In genomic region chr13:46850214-46850613, GRCh38 we compare ENCODE assay signal across 14 cellular contexts. TPM values are rescaled to one million over a fixed set of nuclear protein-coding genes. Genes with fewer than 3 reads are reported as not detected.
"Had no signal": no experiment of that assay in that cellular context is flagged by ENCODE, and none has a peak within 500 bp of the region (broad histone marks: within the 10 kb centered on the region; RNA-seq: fewer than 3 reads in every experiment).

No MANE protein-coding gene starts in this region.

- ATAC-seq: activated CD4-positive, CD25-positive, alpha-beta regulatory T cell treated with anti-CD3 and anti-CD28 coated beads, Interleukin-2, amount 50 U/mL, for 24 hours; natural killer cell treated with Interleukin-12 subunit alpha and Interleukin-12 subunit beta and Interleukin-15 and Interleukin-18, amount 100 ng/mL, for 72 hours; stimulated activated memory B cell treated with anti-CD40 and anti-IgM and Interleukin-4, amounts not matched to agents 10 μg/mL and 1 μg/mL and 100 μg/mL, for 72 hours had no signal

- DNase-seq: activated naive CD4-positive, alpha-beta T cell; anterior cingulate cortex; effector memory CD4-positive, alpha-beta T cell; head of caudate nucleus; immature natural killer cell; stimulated activated CD4-positive, alpha-beta T cell treated with anti-CD3 and anti-CD28 coated beads, Interleukin-12 subunit alpha, Interleukin-12 subunit beta, amount 100 ng/mL, for 4 hours; thyroid gland had no signal

- FAIRE-seq: frontal cortex had no signal

- H3K4me1 ChIP-seq: thyroid gland had no signal

- H3K9me3 ChIP-seq: thyroid gland had no signal

- H3K4me3 ChIP-seq: thyroid gland had no signal

- H3K27me3 ChIP-seq: thyroid gland had no signal

- H3K27ac ChIP-seq: thyroid gland had no signal

- H3K36me3 ChIP-seq: thyroid gland had no signal

RNA-seq across cellular contexts. Expression of gene HTR2A, which starts 46.6 kb away (rescaled TPM):
- total RNA-seq: activated CD8-positive, alpha-beta memory T cell treated with anti-CD3 and anti-CD28 coated beads for 36 hours; activated T-helper 1 cell treated with anti-CD3 and anti-CD28 coated beads, Interleukin-12 subunit alpha, Interleukin-12 subunit beta, Interleukin-2, Interleukin-4 antibody, amounts not matched to agents 30 ng/mL and 10 ng/mL and 1 ng/mL, durations not matched to agents 14 hours and 24 hours and 36 hours; natural killer cell treated with Interleukin-12 subunit alpha and Interleukin-12 subunit beta and Interleukin-15 and Interleukin-18, amount 100 ng/mL, for 72 hours; renal cortical epithelial cell had no signal
- polyA plus RNA-seq: immature natural killer cell had no signal
